Comparison of ENCODE assay signal across 13 cellular contexts in the genomic region with DNA sequence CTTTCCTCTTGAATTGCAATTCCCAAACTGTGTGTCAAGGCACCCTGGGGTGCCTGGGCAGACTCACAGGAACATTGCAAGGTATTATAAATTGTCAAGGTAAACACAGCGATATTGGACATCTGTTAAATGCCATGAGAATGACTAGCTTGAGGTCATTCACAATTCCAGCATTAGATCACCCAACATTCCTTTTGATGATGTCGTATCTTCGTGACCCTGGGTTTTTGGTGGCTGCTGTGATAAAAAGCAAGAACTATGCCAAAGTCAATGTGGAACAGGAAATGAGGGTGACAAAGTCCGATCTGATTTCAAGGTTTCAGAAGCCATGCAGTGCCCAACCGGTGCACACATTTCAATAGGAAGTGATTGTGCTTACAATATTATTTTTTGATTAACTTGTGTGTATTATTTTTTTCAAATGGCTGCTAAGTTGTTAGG.
DNase-seq lines count a peak whose midpoint lies in the region; ATAC-seq and TF ChIP-seq lines count a peak whose summit lies in the region.
"Had no signal": no experiment of that assay in that cellular context is flagged by ENCODE, and none has a peak within 500 bp of the region (broad histone marks: within the 10 kb centered on the region; RNA-seq: fewer than 3 reads in every experiment).

No MANE protein-coding gene starts in this region.

- 10 to 17% methylated on average over 5 of the region's 5 CpGs for WGBS in body of pancreas, 2 donors

- TF ChIP-seq CTCF in body of pancreas (IDR thresholded peaks at IDR 0.05) (peak in 1 of 7 experiments; percentile 3), kidney epithelial cell (IDR thresholded peaks at IDR 0.05; ENCODE audit: insufficient read depth, low read length, poor library complexity, severe bottlenecking) (no peak)

- DNase-seq in A172 (ENCODE audit: low spot score) (peak; percentile 92), HT-29 (ENCODE audit: low spot score) (peak; percentile 27), body of pancreas (peak; percentile 60 to 84 (median 63)), kidney epithelial cell (ENCODE audit: low read depth) (peak; percentile 74), C1 segment of cervical spinal cord (lab: John Stamatoyannopoulos, UW) (no peak)
- no peak for DNase-seq in NK-92 treated with Interleukin-12 subunit alpha and Interleukin-12 subunit beta, amount 100 ng/mL, for 24 hours (lab: John Stamatoyannopoulos, UW)
- DNase-seq: activated naive CD4-positive, alpha-beta T cell treated with anti-CD3 and anti-CD28 coated beads, Interleukin-2, amount 50 U/mL, for 16 hours; effector memory CD8-positive, alpha-beta T cell; NCI-H1694 treated with DMSO at 0.1 percent for 48 hours had no signal

- peaks cover 32% of the 10 kb centered on the region for H3K4me1 ChIP-seq in body of pancreas

- no peak for TF ChIP-seq POLR2A in body of pancreas (IDR thresholded peaks at IDR 0.05)

- H3K36me3 ChIP-seq in body of pancreas (replicated peaks in 1 of 2; ENCODE audit: insufficient read depth in 1 of 2, low read depth in 2 of 2), result no peaks in the 10 kb centered on the region
- H3K36me3 ChIP-seq in kidney epithelial cell (ENCODE audit: control insufficient read depth, insufficient read depth, low read length), result no peaks in the 10 kb centered on the region
- H3K36me3 ChIP-seq: tibial nerve had no signal

- intact Hi-C loops in body of pancreas (cut with DNase I), result no loop called here

- no peaks in the 10 kb centered on the region for H3K9me3 ChIP-seq in body of pancreas

- H3K27me3 ChIP-seq in body of pancreas (no peaks in the 10 kb centered on the region), kidney epithelial cell (ENCODE audit: control insufficient read depth, insufficient read depth, low read length) (no peaks in the 10 kb centered on the region)
- H3K27me3 ChIP-seq: tibial nerve had no signal

- peak overlapping the region; percentile 8 to 83 (median 65) for H3K27ac ChIP-seq in body of pancreas
- H3K27ac ChIP-seq: skin epidermis, tibial nerve had no signal

- peak; percentile 87 for ATAC-seq in body of pancreas
- ATAC-seq in HG03460 (IDR thresholded peaks at IDR 0.05; ENCODE audit: unreplicated experiment), result no peak
- ATAC-seq in GM19463 (IDR thresholded peaks at IDR 0.05; ENCODE audit: unreplicated experiment), result no peak
- ATAC-seq: effector memory CD8-positive, alpha-beta T cell had no signal

- H3K4me3 ChIP-seq in body of pancreas, result no peak overlapping the region
- no peak overlapping the region for H3K4me3 ChIP-seq in kidney epithelial cell (ENCODE audit: low read depth, low read length)
- H3K4me3 ChIP-seq: skin epidermis, tibial nerve had no signal

Comparison
In these comparisons a context has a peak if more than half of its experiments do, and no peak if none do; other contexts are left out.
1. DNase-seq: peak in A172 (single experiment), HT-29 (single experiment), body of pancreas (4 of 4) and kidney epithelial cell (single experiment); none in C1 segment of cervical spinal cord (0 of 14) and NK-92 treated with Interleukin-12 subunit alpha and Interleukin-12 subunit beta, amount 100 ng/mL, for 24 hours (single experiment).